Comparison of ENCODE assay signal across 9 cellular contexts in the genomic region with DNA sequence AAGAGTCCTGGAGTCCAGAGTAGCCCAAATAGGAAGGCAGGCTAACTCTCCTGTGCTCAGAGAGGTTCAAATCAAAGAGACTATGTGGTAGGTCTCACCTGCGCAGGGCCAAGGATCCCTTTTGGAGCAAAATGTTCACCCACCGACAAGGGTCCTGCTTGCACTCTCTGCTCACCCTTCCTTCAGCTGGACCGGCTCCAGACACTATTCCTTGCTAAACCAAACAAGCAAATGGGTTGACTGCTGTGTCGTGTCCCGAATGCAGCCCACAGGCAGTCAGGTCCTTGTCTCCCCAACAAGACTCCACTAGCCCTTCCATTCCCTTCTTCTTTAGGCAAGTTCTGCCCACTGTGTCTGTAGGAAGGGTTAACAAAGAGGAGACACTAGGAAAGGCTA. TPM values are rescaled to one million over a fixed set of nuclear protein-coding genes. Genes with fewer than 3 reads are reported as not detected.
DNase-seq lines count a peak whose midpoint lies in the region; ATAC-seq and TF ChIP-seq lines count a peak whose summit lies in the region.
"Had no signal": no experiment of that assay in that cellular context is flagged by ENCODE, and none has a peak within 500 bp of the region (broad histone marks: within the 10 kb centered on the region; RNA-seq: fewer than 3 reads in every experiment).

No MANE protein-coding gene starts in this region.

- no peak for TF ChIP-seq CTCF in body of pancreas (IDR thresholded peaks at IDR 0.05)

- H3K36me3 ChIP-seq in body of pancreas (replicated peaks in 1 of 2; ENCODE audit: insufficient read depth in 1 of 2, low read depth in 2 of 2) (no peaks in the 10 kb centered on the region), mucosa of rectum (ENCODE audit: control insufficient read depth in 2 of 2, insufficient read depth in 2 of 2, low read length in 2 of 2) (no peaks in the 10 kb centered on the region)

- H3K9ac ChIP-seq in mucosa of rectum (ENCODE audit: low read depth in 1 of 2, low read length in 2 of 2) = peak overlapping the region; percentile 74 to 91

- H3K4me3 ChIP-seq in body of pancreas (peak overlapping the region; percentile 17 to 31), mucosa of rectum (ENCODE audit: low read length in 2 of 2) (peak overlapping the region; percentile 79 to 87)

- ATAC-seq in GM19324 (IDR thresholded peaks at IDR 0.05; ENCODE audit: low FRiP score, unreplicated experiment) (peak; percentile 15), HG03097 (IDR thresholded peaks at IDR 0.05; ENCODE audit: low FRiP score, unreplicated experiment) (peak; percentile 3), body of pancreas (no peak), HG03342 (IDR thresholded peaks at IDR 0.05; ENCODE audit: unreplicated experiment) (no peak), HG02970 (IDR thresholded peaks at IDR 0.05; ENCODE audit: low FRiP score, unreplicated experiment) (no peak)

- no peak for TF ChIP-seq POLR2A in body of pancreas (IDR thresholded peaks at IDR 0.05)

- whole genome bisulfite sequencing in body of pancreas, 2 donors = 4 to 5% methylated on average over 3 to 5 of the region's 5 CpGs

- no peak for DNase-seq in body of pancreas
- DNase-seq in NCI-H2171 (lab: John Stamatoyannopoulos, UW) = no peak
- no peak for DNase-seq in stimulated activated CD4-positive, alpha-beta T cell treated with anti-CD3 and anti-CD28 coated beads, Interleukin-4, amount 100 ng/mL, for 4 hours

- H3K4me1 ChIP-seq in body of pancreas (no peaks in the 10 kb centered on the region), mucosa of rectum (ENCODE audit: control insufficient read depth in 2 of 2, insufficient read depth in 2 of 2, low read length in 2 of 2) (peaks cover 0 to 3% of the 10 kb centered on the region in 2 donors)

- H3K27ac ChIP-seq in body of pancreas = peak overlapping the region; percentile 78 to 94 (median 88)
- H3K27ac ChIP-seq in mucosa of rectum (ENCODE audit: low read depth in 2 of 2, low read length in 2 of 2) = peak overlapping the region; percentile 86 to 91

- intact Hi-C loops in body of pancreas (cut with DNase I) = no loop called here

- no peaks in the 10 kb centered on the region for H3K27me3 ChIP-seq in body of pancreas
- no peaks in the 10 kb centered on the region for H3K27me3 ChIP-seq in mucosa of rectum (ENCODE audit: control insufficient read depth in 2 of 2, insufficient read depth in 2 of 2, low read length in 2 of 2)

- H3K9me3 ChIP-seq in body of pancreas (no peaks in the 10 kb centered on the region), mucosa of rectum (ENCODE audit: control insufficient read depth in 2 of 2, low read length in 2 of 2) (no peaks in the 10 kb centered on the region)

RNA-seq across cellular contexts. Expression of gene TRMT2B, which starts 0.8 kb away (rescaled TPM):
- 1 to 10 TPM; 8.3 to 9.6 TPM for total RNA-seq in body of pancreas

RNA-seq across cellular contexts. Expression of gene TMEM35A, which starts 27.5 kb away (rescaled TPM):
- total RNA-seq in body of pancreas = under 1 TPM in 1 of 2 donors, not detected in 1; 0.26 TPM
- total RNA-seq: activated CD8-positive, alpha-beta memory T cell treated with anti-CD3 and anti-CD28 coated beads for 36 hours had no signal

RNA-seq across cellular contexts. Expression of gene CENPI, which starts 46.9 kb away (rescaled TPM):
- total RNA-seq in body of pancreas = under 1 TPM in 1 of 2 donors, not detected in 1; 0.26 TPM

Comparison
In these comparisons a context has a peak if more than half of its experiments do, and no peak if none do; other contexts are left out.
1. ATAC-seq: peak in GM19324 (single experiment) and HG03097 (single experiment); none in body of pancreas (single experiment), HG03342 (single experiment) and HG02970 (single experiment).